Comparison of ENCODE assay signal across 26 cellular contexts in genomic region chr9:96158909-96159575, GRCh38.
DNase-seq lines count a peak whose midpoint lies in the region; ATAC-seq, FAIRE-seq and TF ChIP-seq lines count a peak whose summit lies in the region.
"Had no signal": no experiment of that assay in that cellular context is flagged by ENCODE, and none has a peak within 500 bp of the region (broad histone marks: within the 10 kb centered on the region; RNA-seq: fewer than 3 reads in every experiment).

No MANE protein-coding gene starts in this region.

- H3K4me1 ChIP-seq in astrocyte (ENCODE audit: insufficient read depth, low read length) (no peaks in the 10 kb centered on the region), GM23248 (ENCODE audit: insufficient read depth) (no peaks in the 10 kb centered on the region)

- in situ Hi-C loops in GM23248 (cut with MboI): no loop called here

- ATAC-seq in sciatic nerve: peak; percentile 87
- ATAC-seq: activated T-cell treated with anti-CD3 and anti-CD28 coated beads, Interleukin-2, amount 50 U/mL, for 4 hours; CD8-positive, alpha-beta T cell; left cardiac atrium; T-cell had no signal

- H2AFZ ChIP-seq in astrocyte (ENCODE audit: low read depth, low read length) (no peak overlapping the region), GM23248 (no peak overlapping the region)

- H3K36me3 Mint-ChIP-seq in astrocyte (ENCODE audit: low read depth, unreplicated experiment): no peaks in the 10 kb centered on the region
- H3K36me3 Mint-ChIP-seq: activated naive CD8-positive, alpha-beta T cell; CD8-positive, alpha-beta T cell; T-cell; type B pancreatic cell had no signal

- H3K4me1 Mint-ChIP-seq in astrocyte (ENCODE audit: low read depth, unreplicated experiment): peaks cover 3% of the 10 kb centered on the region

- no peak for TF ChIP-seq CTCF in astrocyte (IDR thresholded peaks at IDR 0.05; ENCODE audit: insufficient read depth, low read depth, low read length)
- no peak for TF ChIP-seq CTCF in GM10266 (IDR thresholded peaks at IDR 0.05; ENCODE audit: control insufficient read depth, insufficient read depth, low read depth, missing control alignments)
- TF ChIP-seq CTCF in coronary artery (IDR thresholded peaks at IDR 0.05): no peak

- H3K9me3 ChIP-seq in astrocyte (ENCODE audit: insufficient read depth, low read depth, low read length) (peaks cover 2% of the 10 kb centered on the region), GM23248 (ENCODE audit: low read depth) (no peaks in the 10 kb centered on the region)

- peaks cover 35% of the 10 kb centered on the region for H3K27me3 Mint-ChIP-seq in astrocyte (ENCODE audit: low read depth, unreplicated experiment)
- H3K27me3 Mint-ChIP-seq: dendritic cell treated with granulocyte-macrophage colony-stimulating factor and Interleukin-4, amounts not matched to agents 40 ng/mL and 50 ng/mL, for 4 days had no signal

- H3K4me3 Mint-ChIP-seq in astrocyte (ENCODE audit: unreplicated experiment): no peak overlapping the region
- H3K4me3 Mint-ChIP-seq: activated naive CD8-positive, alpha-beta T cell; activated T-cell treated with anti-CD3 and anti-CD28 coated beads, Interleukin-2, amount 50 U/mL, for 4 hours; CD8-positive, alpha-beta T cell; dendritic cell treated with granulocyte-macrophage colony-stimulating factor and Interleukin-4, amounts not matched to agents 40 ng/mL and 50 ng/mL, for 4 days; neural crest cell; T-cell; type B pancreatic cell had no signal

- DNase-seq in activated CD8-positive, alpha-beta memory T cell treated with anti-CD3 and anti-CD28 coated beads, Interleukin-2, amount 50 U/mL, for 48 hours: peak; percentile 10
- no peak for DNase-seq in activated CD8-positive, alpha-beta memory T cell treated with anti-CD3 and anti-CD28 coated beads, Interleukin-2, amount 50 U/mL, for 4 hours
- peak; percentile 41 for DNase-seq in KG1 (lab: John Stamatoyannopoulos, UW)
- peak; percentile 70 for DNase-seq in astrocyte (ENCODE audit: low read depth)
- DNase-seq in sciatic nerve (ENCODE audit: low spot score): no peak
- no peak for DNase-seq in GM10266 (ENCODE audit: extremely low spot score)
- DNase-seq in coronary artery (ENCODE audit: low spot score): no peak
- no peak for DNase-seq in GM23248
- DNase-seq: ACHN; activated CD4-positive, alpha-beta T cell treated with anti-CD3 and anti-CD28 coated beads, Interleukin-2, amount 50 U/mL, for 4 hours; activated T-cell treated with anti-CD3 and anti-CD28 coated beads, Interleukin-2, amount 50 U/mL, for 4 hours; brain microvascular endothelial cell; CD8-positive, alpha-beta T cell; DMS79; foreskin melanocyte; IMR-90; left cardiac atrium; midbrain; NCI-H774; stimulated activated CD4-positive, alpha-beta T cell treated with anti-CD3 and anti-CD28 coated beads, Interleukin-12 subunit alpha, Interleukin-12 subunit beta, amount 100 ng/mL, for 4 hours; T-cell had no signal

- no peak for FAIRE-seq in astrocyte (lab: Jason Lieb, UNC)
- FAIRE-seq: GM18507 had no signal

- no peaks in the 10 kb centered on the region for H3K36me3 ChIP-seq in astrocyte (ENCODE audit: insufficient read depth, low read length)
- no peaks in the 10 kb centered on the region for H3K36me3 ChIP-seq in GM23248 (ENCODE audit: low read depth)
- H3K36me3 ChIP-seq: brain microvascular endothelial cell had no signal

- H3F3A ChIP-seq in GM23248 (ENCODE audit: insufficient read depth): no peaks in the 10 kb centered on the region

- peaks cover 5% of the 10 kb centered on the region for H3K9me3 Mint-ChIP-seq in astrocyte (ENCODE audit: unreplicated experiment)
- H3K9me3 Mint-ChIP-seq: activated T-cell treated with anti-CD3 and anti-CD28 coated beads, Interleukin-2, amount 50 U/mL, for 4 hours; CD8-positive, alpha-beta T cell; dendritic cell treated with granulocyte-macrophage colony-stimulating factor and Interleukin-4, amounts not matched to agents 40 ng/mL and 50 ng/mL, for 4 days; neural crest cell; T-cell had no signal

- H3K9ac ChIP-seq in astrocyte (ENCODE audit: low read length) (no peak overlapping the region), GM23248 (no peak overlapping the region)

- no peaks in the 10 kb centered on the region for H4K20me1 ChIP-seq in astrocyte (ENCODE audit: insufficient read depth, low read length)
- no peaks in the 10 kb centered on the region for H4K20me1 ChIP-seq in GM23248 (ENCODE audit: insufficient read depth)

- intact Hi-C loops in sciatic nerve (cut with DNase I): no loop called here

- H3K4me3 ChIP-seq in astrocyte (ENCODE audit: insufficient read depth, low read depth, low read length): no peak overlapping the region
- no peak overlapping the region for H3K4me3 ChIP-seq in coronary artery
- no peak overlapping the region for H3K4me3 ChIP-seq in GM23248

- H3K27ac Mint-ChIP-seq in astrocyte (ENCODE audit: unreplicated experiment): no peak overlapping the region
- H3K27ac Mint-ChIP-seq: activated naive CD8-positive, alpha-beta T cell; CD8-positive, alpha-beta T cell; dendritic cell treated with granulocyte-macrophage colony-stimulating factor and Interleukin-4, amounts not matched to agents 40 ng/mL and 50 ng/mL, for 4 days; T-cell; type B pancreatic cell had no signal

- H3K27me3 ChIP-seq in astrocyte (ENCODE audit: insufficient read depth, low read length) (peaks cover 14% of the 10 kb centered on the region), GM23248 (replicated peaks; ENCODE audit: insufficient read depth) (no peaks in the 10 kb centered on the region)
- H3K27me3 ChIP-seq: brain microvascular endothelial cell had no signal

- H3K27ac ChIP-seq in astrocyte (ENCODE audit: low read depth, low read length) (no peak overlapping the region), coronary artery (no peak overlapping the region), GM23248 (no peak overlapping the region)
- H3K27ac ChIP-seq: brain microvascular endothelial cell had no signal

- WGBS in GM23248 (ENCODE audit: low coverage in 1 of 2, low lambda C conversion rate in 2 of 2, missing lambda C conversion rate in 2 of 2), 2 experiments: 56 to 58% methylated on average over 9 of the region's 9 CpGs

- H3K4me2 ChIP-seq in astrocyte (ENCODE audit: low read length) (peak overlapping the region; percentile 7), GM23248 (ENCODE audit: unreplicated experiment) (no peak overlapping the region)

- H3K79me2 ChIP-seq in astrocyte (ENCODE audit: insufficient read depth, low read length): no peaks in the 10 kb centered on the region
- H3K79me2 ChIP-seq in GM23248 (ENCODE audit: insufficient read depth): no peaks in the 10 kb centered on the region

- no peaks in the 10 kb centered on the region for H3K9me2 ChIP-seq in GM23248 (ENCODE audit: insufficient read depth)

Comparison
In these comparisons a context has a peak if more than half of its experiments do, and no peak if none do; other contexts are left out.
1. DNase-seq: peak in activated CD8-positive, alpha-beta memory T cell treated with anti-CD3 and anti-CD28 coated beads, Interleukin-2, amount 50 U/mL, for 48 hours (single experiment), KG1 (single experiment) and astrocyte (single experiment); none in activated CD8-positive, alpha-beta memory T cell treated with anti-CD3 and anti-CD28 coated beads, Interleukin-2, amount 50 U/mL, for 4 hours (single experiment), sciatic nerve (single experiment), GM10266 (single experiment), coronary artery (single experiment) and GM23248 (single experiment).